ENCODE assay signal across 1 cellular context in genomic region chr10:79349766-79350406, GRCh38.
TF ChIP-seq lines count a peak whose summit lies in the region.

No MANE protein-coding gene starts in this region.

TF ChIP-seq in A549, 52 proteins besides CTCF, POLR2A, EP300 and RAD21 (continued from another document):
- TF ChIP-seq BCL3 (IDR thresholded peaks at IDR 0.05) (no peak), CBX8 (IDR thresholded peaks at IDR 0.05) (no peak), MYC (IDR thresholded peaks at IDR 0.05; ENCODE audit: borderline replicate concordance, low read length) (no peak), CBX2 (IDR thresholded peaks at IDR 0.05; ENCODE audit: borderline replicate concordance, low read depth) (no peak), RFX5 (IDR thresholded peaks at IDR 0.05) (no peak), HDAC2 (IDR thresholded peaks at IDR 0.05) (no peak), MAFK (IDR thresholded peaks at IDR 0.05; ENCODE audit: partially characterized antibody) (no peak)
